ENCODE assay signal across 10 cellular contexts in the genomic region with DNA sequence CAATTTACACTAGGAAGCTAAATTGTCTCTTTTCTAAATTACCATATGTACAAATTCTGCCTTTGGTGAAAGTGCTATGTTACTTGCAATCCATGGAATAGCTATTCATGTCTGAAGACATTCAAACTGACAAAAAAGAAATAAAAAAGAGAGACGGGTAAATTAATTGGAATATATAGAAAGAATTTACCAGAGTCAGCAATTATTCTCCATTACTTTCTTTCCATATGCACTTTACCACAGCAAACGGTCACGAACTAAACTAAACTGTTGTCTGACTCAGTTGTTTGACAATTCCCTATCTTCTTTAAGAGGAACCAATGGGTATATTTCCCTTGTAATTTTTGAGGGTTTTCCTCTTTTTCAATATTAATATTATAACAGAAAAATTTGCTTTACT.
"Had no signal": no experiment of that assay in that cellular context is flagged by ENCODE, and none has a peak within 500 bp of the region (broad histone marks: within the 10 kb centered on the region; RNA-seq: fewer than 3 reads in every experiment).

No MANE protein-coding gene starts in this region.

- DNase-seq: GM23248, GOT3, H7, HFFc6, Kasumi-1, KG1 had no signal

- H3K27ac Mint-ChIP-seq: HFFc6, IgD-negative memory B cell had no signal

- H3K4me3 ChIP-seq: GM23248, HAP-1 had no signal

- H3K36me3 ChIP-seq: HAP-1 had no signal

- H3K9ac ChIP-seq: GM23248 had no signal

- ATAC-seq: HCT116 had no signal

- H3K4me1 ChIP-seq: HAP-1 had no signal

- H3K4me3 Mint-ChIP-seq: HFFc6, IgD-negative memory B cell had no signal

- H2AFZ ChIP-seq: GM23248 had no signal

- H3K27ac ChIP-seq: GM23248, HL-60 had no signal

- H3K4me1 Mint-ChIP-seq: IgD-negative memory B cell had no signal
